Comparison of ENCODE assay signal across 8 cellular contexts in genomic region chr3:196518999-196519737, GRCh38. TPM values are rescaled to one million over a fixed set of nuclear protein-coding genes. Genes with fewer than 3 reads are reported as not detected.
DNase-seq lines count a peak whose midpoint lies in the region; ATAC-seq and TF ChIP-seq lines count a peak whose summit lies in the region.

No MANE protein-coding gene starts in this region.

- no peak overlapping the region for H3K27ac Mint-ChIP-seq in endothelial cell (ENCODE audit: unreplicated experiment)
- H3K27ac Mint-ChIP-seq in naive thymus-derived CD8-positive, alpha-beta T cell = no peak overlapping the region

- no peaks in the 10 kb centered on the region for H3K4me1 Mint-ChIP-seq in endothelial cell (ENCODE audit: unreplicated experiment)
- H3K4me1 Mint-ChIP-seq in naive thymus-derived CD8-positive, alpha-beta T cell = no peaks in the 10 kb centered on the region

- H3K36me3 Mint-ChIP-seq in endothelial cell (ENCODE audit: low read depth, unreplicated experiment) = peaks cover 32% of the 10 kb centered on the region
- peaks cover 0 to 50% (median 23%) of the 10 kb centered on the region in 3 donors for H3K36me3 Mint-ChIP-seq in naive thymus-derived CD8-positive, alpha-beta T cell

- POLR2A ChIA-PET in naive thymus-derived CD8-positive, alpha-beta T cell (lab: Charles Lee) = no interaction called here

- H3K9me3 Mint-ChIP-seq in endothelial cell (ENCODE audit: unreplicated experiment) = peaks cover 30% of the 10 kb centered on the region
- H3K9me3 Mint-ChIP-seq in naive thymus-derived CD8-positive, alpha-beta T cell = peaks cover 11 to 75% (median 28%) of the 10 kb centered on the region in 9 donors

- H3K4me3 Mint-ChIP-seq in endothelial cell (ENCODE audit: unreplicated experiment) = peak overlapping the region; percentile 12
- no peak overlapping the region for H3K4me3 Mint-ChIP-seq in naive thymus-derived CD8-positive, alpha-beta T cell

- TF ChIP-seq CTCF in endothelial cell (IDR thresholded peaks at IDR 0.05; ENCODE audit: unreplicated experiment) = peak; percentile 56

- no peak for ATAC-seq in naive thymus-derived CD8-positive, alpha-beta T cell
- ATAC-seq in HG03439 (IDR thresholded peaks at IDR 0.05; ENCODE audit: unreplicated experiment) = no peak

- DNase-seq in activated gamma-delta T cell treated with Interleukin-2 at 50 U/mL for 16 hours (peak; percentile 54), activated gamma-delta T cell (lab: John Stamatoyannopoulos, UW) (no peak), NCI-H2171 treated with DMSO at 0.1 percent for 48 hours (lab: John Stamatoyannopoulos, UW) (peak; percentile 64), endothelial cell (ENCODE audit: low spot score) (peak; percentile 24), GOT3 (lab: John Stamatoyannopoulos, UW) (no peak)
- peak; percentile 23 to 52 for DNase-seq in activated CD4-positive, alpha-beta T cell treated with anti-CD3 and anti-CD28 coated beads, Interleukin-2, amount 50 U/mL, for 24 hours (ENCODE audit: low read depth in 1 of 2, low spot score in 1 of 2)
- DNase-seq in naive thymus-derived CD8-positive, alpha-beta T cell = peak in 7 of 10 donors; percentile 10 to 37 (median 26)

- no peaks in the 10 kb centered on the region for H3K27me3 Mint-ChIP-seq in endothelial cell (ENCODE audit: unreplicated experiment)
- peaks cover 0 to 5% (median 0%) of the 10 kb centered on the region in 5 donors for H3K27me3 Mint-ChIP-seq in naive thymus-derived CD8-positive, alpha-beta T cell

RNA-seq across cellular contexts. Expression of gene SMCO1, which starts 4.0 kb away (rescaled TPM):
- total RNA-seq in endothelial cell (ENCODE audit: unreplicated experiment) = not detected
- not detected for total RNA-seq in naive thymus-derived CD8-positive, alpha-beta T cell
- not detected for polyA plus RNA-seq in naive thymus-derived CD8-positive, alpha-beta T cell

RNA-seq across cellular contexts. Expression of gene RNF168, which starts 15.6 kb away (rescaled TPM):
- total RNA-seq in endothelial cell (ENCODE audit: unreplicated experiment) = 32.0 TPM
- total RNA-seq in naive thymus-derived CD8-positive, alpha-beta T cell = 10 to 100 TPM; 56.0 to 56.5 TPM
- polyA plus RNA-seq in naive thymus-derived CD8-positive, alpha-beta T cell = 1 to 10 TPM; 7.7 to 9.2 (median 8.4) TPM

RNA-seq across cellular contexts. Expression of gene WDR53, which starts 49.2 kb away (rescaled TPM):
- 22.2 TPM for total RNA-seq in endothelial cell (ENCODE audit: unreplicated experiment)
- total RNA-seq in naive thymus-derived CD8-positive, alpha-beta T cell = 10 to 100 TPM; 19.4 to 23.0 TPM
- 10 to 100 TPM; 11.8 to 17.4 (median 12.6) TPM for polyA plus RNA-seq in naive thymus-derived CD8-positive, alpha-beta T cell

RNA-seq across cellular contexts. Expression of gene FBXO45, which starts 49.3 kb away (rescaled TPM):
- 17.0 TPM for total RNA-seq in endothelial cell (ENCODE audit: unreplicated experiment)
- 1 to 10 TPM; 4.3 to 4.7 TPM for total RNA-seq in naive thymus-derived CD8-positive, alpha-beta T cell
- 1 to 10 TPM; 1.7 to 2.9 (median 2.8) TPM for polyA plus RNA-seq in naive thymus-derived CD8-positive, alpha-beta T cell

Comparison
In these comparisons a context has a peak if more than half of its experiments do, and no peak if none do; other contexts are left out.
1. DNase-seq: peak in activated gamma-delta T cell treated with Interleukin-2 at 50 U/mL for 16 hours (single experiment), NCI-H2171 treated with DMSO at 0.1 percent for 48 hours (single experiment), activated CD4-positive, alpha-beta T cell treated with anti-CD3 and anti-CD28 coated beads, Interleukin-2, amount 50 U/mL, for 24 hours (2 of 2), endothelial cell (single experiment) and naive thymus-derived CD8-positive, alpha-beta T cell (7 of 10); none in activated gamma-delta T cell (single experiment) and GOT3 (single experiment).